In genomic region chr12:24864796-24865125, GRCh38 we compare ENCODE assay signal across 11 cellular contexts.
A peak's percentile ranks its signal among the peaks of the same experiment; 100 is the strongest.
DNase-seq lines count a peak whose midpoint lies in the region; ATAC-seq and TF ChIP-seq lines count a peak whose summit lies in the region.
"Had no signal": no experiment of that assay in that cellular context is flagged by ENCODE, and none has a peak within 500 bp of the region (broad histone marks: within the 10 kb centered on the region; RNA-seq: fewer than 3 reads in every experiment).

No MANE protein-coding gene starts in this region.

- no peak overlapping the region for H3K27ac ChIP-seq in KMS-11

- no peak overlapping the region for H3K4me3 ChIP-seq in KMS-11 (IDR thresholded peaks at IDR 0.05; ENCODE audit: insufficient read depth, low read depth, low read length)

- peak; percentile 56 for ATAC-seq in GM21786 (IDR thresholded peaks at IDR 0.05; ENCODE audit: unreplicated experiment)

- peak overlapping the region; percentile 29 for H3K4me2 ChIP-seq in KMS-11

- no peak overlapping the region for H3K9ac ChIP-seq in KMS-11

- no peaks in the 10 kb centered on the region for H3K36me3 ChIP-seq in KMS-11 (ENCODE audit: insufficient read depth)

- no peaks in the 10 kb centered on the region for H3K27me3 ChIP-seq in KMS-11 (ENCODE audit: insufficient read depth, low read depth)
- H3K27me3 ChIP-seq: BE2C had no signal

- DNase-seq in AG20443 (ENCODE audit: low spot score), result peak; percentile 20
- DNase-seq in islet precursor cell, result peak; percentile 82
- no peak for DNase-seq in NCI-H345 treated with DMSO at 0.1 percent for 48 hours (lab: John Stamatoyannopoulos, UW; ENCODE audit: unreplicated experiment)
- DNase-seq in stimulated activated CD4-positive, alpha-beta T cell treated with anti-CD3 and anti-CD28 coated beads, Interleukin-1b, Interleukin-23, amount 100 ng/mL, for 48 hours, result no peak
- DNase-seq in occipital lobe (lab: John Stamatoyannopoulos, UW), result no peak
- DNase-seq in DMS114 treated with DMSO at 0.1 percent for 48 hours (lab: John Stamatoyannopoulos, UW; ENCODE audit: unreplicated experiment), result no peak
- DNase-seq: activated CD8-positive, alpha-beta memory T cell treated with anti-CD3 and anti-CD28 coated beads, Interleukin-2, amount 50 U/mL, for 4 hours; BE2C; caudate nucleus had no signal

- H2AFZ ChIP-seq in KMS-11 (ENCODE audit: low read depth), result no peak overlapping the region

- H3K4me1 ChIP-seq in KMS-11 (ENCODE audit: low read depth, poor library complexity, severe bottlenecking), result peaks cover 52% of the 10 kb centered on the region
- H3K4me1 ChIP-seq: BE2C had no signal

- H3K79me2 ChIP-seq in KMS-11 (ENCODE audit: insufficient read depth, low read depth), result no peaks in the 10 kb centered on the region

- H4K20me1 ChIP-seq in KMS-11 (ENCODE audit: insufficient read depth), result no peaks in the 10 kb centered on the region

- no peak for TF ChIP-seq CTCF in KMS-11 (conservative IDR thresholded peaks at IDR 0.05; ENCODE audit: low read depth, low read length)

Comparison
In these comparisons a context has a peak if more than half of its experiments do, and no peak if none do; other contexts are left out.
1. DNase-seq: peak in AG20443 (single experiment) and islet precursor cell (single experiment); none in NCI-H345 treated with DMSO at 0.1 percent for 48 hours (single experiment), stimulated activated CD4-positive, alpha-beta T cell treated with anti-CD3 and anti-CD28 coated beads, Interleukin-1b, Interleukin-23, amount 100 ng/mL, for 48 hours (single experiment), occipital lobe (single experiment) and DMS114 treated with DMSO at 0.1 percent for 48 hours (single experiment).